17 cellular contexts compared by ENCODE assay signal in the genomic region with DNA sequence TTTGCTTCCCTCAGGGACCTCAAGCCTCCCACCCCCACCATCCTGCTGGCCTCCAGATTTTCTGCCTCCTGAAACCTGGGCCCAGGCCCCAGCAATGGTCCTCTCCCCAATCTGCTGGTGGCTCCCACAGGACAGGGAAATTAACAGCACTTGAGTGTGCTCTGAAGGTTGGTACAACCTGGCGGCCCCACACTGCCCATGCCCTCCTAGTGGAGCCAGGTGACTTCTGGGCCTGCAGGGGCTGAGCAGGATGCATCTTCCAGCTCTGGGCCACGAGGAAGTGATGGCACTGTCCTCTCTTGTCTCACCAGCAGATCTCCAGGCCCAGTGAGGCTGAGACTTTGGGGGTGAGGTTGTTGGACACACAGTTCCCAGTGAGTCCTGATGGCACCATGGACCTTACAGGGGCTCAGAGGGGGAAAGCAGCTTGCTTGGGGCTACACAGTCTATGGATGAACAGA. TPM values are rescaled to one million over a fixed set of nuclear protein-coding genes. Genes with fewer than 3 reads are reported as not detected.
DNase-seq lines count a peak whose midpoint lies in the region; ATAC-seq and TF ChIP-seq lines count a peak whose summit lies in the region.
"Had no signal": no experiment of that assay in that cellular context is flagged by ENCODE, and none has a peak within 500 bp of the region (broad histone marks: within the 10 kb centered on the region; RNA-seq: fewer than 3 reads in every experiment).

No MANE protein-coding gene starts in this region.

- no peak overlapping the region for H3K4me2 ChIP-seq in mesendoderm (ENCODE audit: low read length)

- peaks cover 4% of the 10 kb centered on the region for H3K4me1 ChIP-seq in mesendoderm (ENCODE audit: control insufficient read depth, low read depth, low read length)

- H3K4me3 ChIP-seq in mesendoderm (ENCODE audit: low read length): no peak overlapping the region
- H3K4me3 ChIP-seq: adrenal gland, skin epidermis had no signal

- peak overlapping the region; percentile 30 for H3K4me3 Mint-ChIP-seq in activated naive CD8-positive, alpha-beta T cell
- no peak overlapping the region for H3K4me3 Mint-ChIP-seq in activated naive CD8-positive, alpha-beta T cell treated with anti-CD3 and anti-CD28 coated beads, Interleukin-2, amount 50 U/mL, for 24 hours
- peak overlapping the region in 4 of 5 experiments; percentile 83 to 87 (median 86) for H3K4me3 Mint-ChIP-seq in brain
- peak overlapping the region; percentile 86 for H3K4me3 Mint-ChIP-seq in type B pancreatic cell
- H3K4me3 Mint-ChIP-seq: activated B cell treated with CpG ODN at 0.5 μM for 24 hours had no signal

- H2AK5ac ChIP-seq in mesendoderm (ENCODE audit: low read length): peak overlapping the region; percentile 29

- no peak overlapping the region for H4K8ac ChIP-seq in mesendoderm (ENCODE audit: low read depth, low read length)

- H3K36me3 ChIP-seq in mesendoderm (ENCODE audit: control insufficient read depth, insufficient read depth, low read length): no peaks in the 10 kb centered on the region
- H3K36me3 ChIP-seq: adrenal gland had no signal

- H2BK5ac ChIP-seq in mesendoderm (ENCODE audit: low read length): no peak overlapping the region

- H3K36me3 Mint-ChIP-seq in activated naive CD8-positive, alpha-beta T cell: no peaks in the 10 kb centered on the region
- H3K36me3 Mint-ChIP-seq in activated naive CD8-positive, alpha-beta T cell treated with anti-CD3 and anti-CD28 coated beads, Interleukin-2, amount 50 U/mL, for 24 hours (ENCODE audit: low read depth): no peaks in the 10 kb centered on the region
- no peaks in the 10 kb centered on the region for H3K36me3 Mint-ChIP-seq in brain
- no peaks in the 10 kb centered on the region for H3K36me3 Mint-ChIP-seq in type B pancreatic cell

- no peaks in the 10 kb centered on the region for H3K9me3 Mint-ChIP-seq in activated naive CD8-positive, alpha-beta T cell (ENCODE audit: low read depth)
- H3K9me3 Mint-ChIP-seq in activated naive CD8-positive, alpha-beta T cell treated with anti-CD3 and anti-CD28 coated beads, Interleukin-2, amount 50 U/mL, for 24 hours: no peaks in the 10 kb centered on the region
- H3K9me3 Mint-ChIP-seq in brain: no peaks in the 10 kb centered on the region
- H3K9me3 Mint-ChIP-seq in type B pancreatic cell: no peaks in the 10 kb centered on the region
- H3K9me3 Mint-ChIP-seq: activated B cell treated with CpG ODN at 0.5 μM for 24 hours had no signal

- H3K79me1 ChIP-seq in mesendoderm (ENCODE audit: low read length): no peaks in the 10 kb centered on the region

- DNase-seq in activated naive CD8-positive, alpha-beta T cell treated with anti-CD3 and anti-CD28 coated beads, Interleukin-2, amount 50 U/mL, for 24 hours: no peak
- DNase-seq in mesendoderm: no peak
- DNase-seq in type B pancreatic cell (ENCODE audit: extremely low spot score, unreplicated experiment): no peak
- DNase-seq in NCI-H1105 treated with DMSO at 0.1 percent for 48 hours (lab: John Stamatoyannopoulos, UW): no peak
- DNase-seq: ACHN; activated B cell treated with CpG ODN at 0.5 μM for 24 hours; effector CD4-positive, alpha-beta T cell; NCI-H146; SIG-M5; substantia nigra had no signal

- peaks cover 10% of the 10 kb centered on the region for H3K79me2 ChIP-seq in mesendoderm (ENCODE audit: control insufficient read depth, insufficient read depth, low read length)
- H3K79me2 ChIP-seq: parathyroid adenoma had no signal

- no peak overlapping the region for H3K56ac ChIP-seq in mesendoderm (ENCODE audit: low read length)

- no peak overlapping the region for H2BK15ac ChIP-seq in mesendoderm (replicated peaks; ENCODE audit: low read depth)

- TF ChIP-seq CTCF in brain (conservative IDR thresholded peaks at IDR 0.05) (no peak), type B pancreatic cell (conservative IDR thresholded peaks at IDR 0.05) (no peak)

- H3K27me3 ChIP-seq in mesendoderm (ENCODE audit: insufficient read depth, low read length, poor library complexity): no peaks in the 10 kb centered on the region
- H3K27me3 ChIP-seq: adrenal gland had no signal

- no CpG with 5 or more reads among the region's 2 CpGs for WGBS in mesendoderm (ENCODE audit: extremely low coverage, insufficient coverage, low lambda C conversion rate)

- ATAC-seq in activated naive CD8-positive, alpha-beta T cell treated with anti-CD3 and anti-CD28 coated beads, Interleukin-2, amount 50 U/mL, for 24 hours: no peak
- ATAC-seq in GM18873 (IDR thresholded peaks at IDR 0.05; ENCODE audit: low FRiP score, unreplicated experiment) (no peak), GM18520 (IDR thresholded peaks at IDR 0.05; ENCODE audit: unreplicated experiment) (no peak)

- H3K4ac ChIP-seq in mesendoderm (ENCODE audit: low read depth, low read length): no peak overlapping the region

- H2BK120ac ChIP-seq in mesendoderm (ENCODE audit: low read depth, low read length): no peak overlapping the region

- no peak overlapping the region for H3K27ac ChIP-seq in mesendoderm (ENCODE audit: low read depth, low read length)
- H3K27ac ChIP-seq: adrenal gland, parathyroid adenoma, skin epidermis had no signal

- no peak overlapping the region for H3K23ac ChIP-seq in mesendoderm (ENCODE audit: low read length)

- no peak overlapping the region for H3K18ac ChIP-seq in mesendoderm (ENCODE audit: low read length)

- peak overlapping the region; percentile 28 for H3K27ac Mint-ChIP-seq in activated naive CD8-positive, alpha-beta T cell
- H3K27ac Mint-ChIP-seq in activated naive CD8-positive, alpha-beta T cell treated with anti-CD3 and anti-CD28 coated beads, Interleukin-2, amount 50 U/mL, for 24 hours: no peak overlapping the region
- peak overlapping the region; percentile 28 to 96 (median 94) for H3K27ac Mint-ChIP-seq in brain
- peak overlapping the region; percentile 56 for H3K27ac Mint-ChIP-seq in type B pancreatic cell
- H3K27ac Mint-ChIP-seq: activated B cell treated with CpG ODN at 0.5 μM for 24 hours had no signal

- peaks cover 46% of the 10 kb centered on the region for H3K4me1 Mint-ChIP-seq in activated naive CD8-positive, alpha-beta T cell (ENCODE audit: low read depth)
- peaks cover 31% of the 10 kb centered on the region for H3K4me1 Mint-ChIP-seq in activated naive CD8-positive, alpha-beta T cell treated with anti-CD3 and anti-CD28 coated beads, Interleukin-2, amount 50 U/mL, for 24 hours
- peaks cover 54% of the 10 kb centered on the region for H3K4me1 Mint-ChIP-seq in brain
- peaks cover 15% of the 10 kb centered on the region for H3K4me1 Mint-ChIP-seq in type B pancreatic cell (ENCODE audit: unreplicated experiment)

- no peak overlapping the region for H4K5ac ChIP-seq in mesendoderm (ENCODE audit: low read length)

- no peak overlapping the region for H3K9ac ChIP-seq in mesendoderm (ENCODE audit: low read length)
- H3K9ac ChIP-seq: parathyroid adenoma had no signal

- no peaks in the 10 kb centered on the region for H3K27me3 Mint-ChIP-seq in activated naive CD8-positive, alpha-beta T cell
- peaks cover 2% of the 10 kb centered on the region for H3K27me3 Mint-ChIP-seq in activated naive CD8-positive, alpha-beta T cell treated with anti-CD3 and anti-CD28 coated beads, Interleukin-2, amount 50 U/mL, for 24 hours
- peaks cover 4% of the 10 kb centered on the region for H3K27me3 Mint-ChIP-seq in brain
- peaks cover 3% of the 10 kb centered on the region for H3K27me3 Mint-ChIP-seq in type B pancreatic cell

RNA-seq across cellular contexts. Expression of a gene that starts 3.6 kb away (rescaled TPM):
- polyA plus RNA-seq in brain (ENCODE audit: insufficient read depth, low read depth, low replicate concordance): 90.5 TPM
- polyA plus RNA-seq in mesendoderm (2013, experiment 1 of 2): 23.7 TPM
- polyA plus RNA-seq in mesendoderm (2013, experiment 2 of 2): 23.1 TPM
- total RNA-seq in type B pancreatic cell (ENCODE audit: low replicate concordance): 62.2 and 102 TPM in 2 replicates
